25 cellular contexts compared by ENCODE assay signal in the genomic region with DNA sequence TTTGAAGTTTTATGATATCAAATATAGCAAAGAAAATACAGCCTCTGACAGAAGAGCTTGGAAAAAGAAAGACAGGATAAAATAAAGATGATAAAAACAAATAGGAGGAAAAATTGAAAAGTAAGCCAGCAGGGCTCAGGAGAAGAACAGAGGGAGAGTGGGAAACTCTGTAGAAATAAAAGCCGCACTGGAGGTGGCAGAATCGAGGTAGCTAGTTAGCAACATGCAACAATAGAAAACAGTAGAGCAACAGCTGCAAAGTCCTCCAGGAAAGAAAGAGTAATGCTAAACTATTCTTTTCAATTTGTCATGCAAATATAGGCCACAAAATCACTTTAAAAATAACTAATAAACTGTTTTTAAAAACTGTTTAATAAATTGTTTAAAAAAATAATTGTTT. TPM values are rescaled to one million over a fixed set of nuclear protein-coding genes. Genes with fewer than 3 reads are reported as not detected.
DNase-seq lines count a peak whose midpoint lies in the region; ATAC-seq lines count a peak whose summit lies in the region.
"Had no signal": no experiment of that assay in that cellular context is flagged by ENCODE, and none has a peak within 500 bp of the region (broad histone marks: within the 10 kb centered on the region; RNA-seq: fewer than 3 reads in every experiment).

No MANE protein-coding gene starts in this region.

- no peaks in the 10 kb centered on the region for H3K27me3 ChIP-seq in layer of hippocampus (ENCODE audit: control insufficient read depth, insufficient read depth, low read length)
- H3K27me3 ChIP-seq: BLaER1 treated with 17β-estradiol and CSF1 and Interleukin-3, amounts not matched to agents 10 nM and 100 nM; suprapubic skin had no signal

- no peaks in the 10 kb centered on the region for H3K9me3 Mint-ChIP-seq in stimulated activated naive CD8-positive, alpha-beta T cell treated with anti-CD3 and anti-CD28 coated beads, Interleukin-15, Interleukin-2, amounts not matched to agents 100 ng/mL and 50 ng/mL, for 24 hours
- H3K9me3 Mint-ChIP-seq in stimulated activated naive CD8-positive, alpha-beta T cell treated with anti-CD3 and anti-CD28 coated beads, Interleukin-15, amount 100 ng/mL, for 72 hours, result no peaks in the 10 kb centered on the region
- H3K9me3 Mint-ChIP-seq in activated naive CD8-positive, alpha-beta T cell treated with anti-CD3 and anti-CD28 coated beads, Interleukin-2, amount 10 ng/mL, durations not matched to agents 7 days and 5 days, result no peaks in the 10 kb centered on the region
- H3K9me3 Mint-ChIP-seq: activated T-cell treated with anti-CD3 and anti-CD28 coated beads, Interleukin-2, amount 50 U/mL, for 4 hours had no signal

- ATAC-seq in stimulated activated naive CD8-positive, alpha-beta T cell treated with anti-CD3 and anti-CD28 coated beads, Interleukin-15, amount 100 ng/mL, for 72 hours, result no peak
- ATAC-seq in activated naive CD8-positive, alpha-beta T cell treated with anti-CD3 and anti-CD28 coated beads, Interleukin-2, amount 10 ng/mL, durations not matched to agents 7 days and 5 days (ENCODE audit: low read depth), result no peak
- ATAC-seq in GM21447 (IDR thresholded peaks at IDR 0.05; ENCODE audit: unreplicated experiment), result no peak
- ATAC-seq: activated CD4-positive, CD25-positive, alpha-beta regulatory T cell treated with anti-CD3 and anti-CD28 coated beads, Interleukin-2, amount 50 U/mL, for 24 hours; activated T-cell treated with anti-CD3 and anti-CD28 coated beads, Interleukin-2, amount 50 U/mL, for 4 hours; left colon had no signal

- H3K4me3 Mint-ChIP-seq in stimulated activated naive CD8-positive, alpha-beta T cell treated with anti-CD3 and anti-CD28 coated beads, Interleukin-15, Interleukin-2, amounts not matched to agents 100 ng/mL and 50 ng/mL, for 24 hours, result no peak overlapping the region
- H3K4me3 Mint-ChIP-seq in stimulated activated naive CD8-positive, alpha-beta T cell treated with anti-CD3 and anti-CD28 coated beads, Interleukin-15, amount 100 ng/mL, for 72 hours, result peak overlapping the region in 1 of 2 donors; percentile 30
- no peak overlapping the region for H3K4me3 Mint-ChIP-seq in activated naive CD8-positive, alpha-beta T cell treated with anti-CD3 and anti-CD28 coated beads, Interleukin-2, amount 10 ng/mL, durations not matched to agents 7 days and 5 days

- DNase-seq in stimulated activated naive CD8-positive, alpha-beta T cell treated with anti-CD3 and anti-CD28 coated beads, Interleukin-15, amount 100 ng/mL, for 72 hours, result no peak
- no peak for DNase-seq in activated naive CD8-positive, alpha-beta T cell treated with anti-CD3 and anti-CD28 coated beads, Interleukin-2, amount 10 ng/mL, durations not matched to agents 7 days and 5 days
- no peak for DNase-seq in OCI-M1 (lab: John Stamatoyannopoulos, UW)
- no peak for DNase-seq in occipital lobe (lab: John Stamatoyannopoulos, UW)
- DNase-seq: activated CD8-positive, alpha-beta memory T cell treated with anti-CD3 and anti-CD28 coated beads for 24 hours; activated naive CD4-positive, alpha-beta T cell treated with anti-CD3 and anti-CD28 coated beads, Interleukin-2, amount 50 U/mL, for 16 hours; activated T-cell treated with anti-CD3 and anti-CD28 coated beads, Interleukin-2, amount 50 U/mL, for 4 hours; KG1; left colon; MV-4-11; NCI-H1694; NCI-H2171 treated with DMSO at 0.1 percent for 48 hours; NCI-H524; nucleus accumbens; PC-9; SHP77; stimulated activated CD4-positive, alpha-beta T cell treated with anti-CD3 and anti-CD28 coated beads, Interleukin-1b, Interleukin-23, amount 100 ng/mL, for 48 hours had no signal

- H3K27ac Mint-ChIP-seq in stimulated activated naive CD8-positive, alpha-beta T cell treated with anti-CD3 and anti-CD28 coated beads, Interleukin-15, Interleukin-2, amounts not matched to agents 100 ng/mL and 50 ng/mL, for 24 hours, result peak overlapping the region; percentile 19
- H3K27ac Mint-ChIP-seq in stimulated activated naive CD8-positive, alpha-beta T cell treated with anti-CD3 and anti-CD28 coated beads, Interleukin-15, amount 100 ng/mL, for 72 hours, result no peak overlapping the region
- H3K27ac Mint-ChIP-seq in activated naive CD8-positive, alpha-beta T cell treated with anti-CD3 and anti-CD28 coated beads, Interleukin-2, amount 10 ng/mL, durations not matched to agents 7 days and 5 days, result peak overlapping the region; percentile 1

- no peaks in the 10 kb centered on the region for H3K27me3 Mint-ChIP-seq in stimulated activated naive CD8-positive, alpha-beta T cell treated with anti-CD3 and anti-CD28 coated beads, Interleukin-15, Interleukin-2, amounts not matched to agents 100 ng/mL and 50 ng/mL, for 24 hours
- no peaks in the 10 kb centered on the region for H3K27me3 Mint-ChIP-seq in stimulated activated naive CD8-positive, alpha-beta T cell treated with anti-CD3 and anti-CD28 coated beads, Interleukin-15, amount 100 ng/mL, for 72 hours
- no peaks in the 10 kb centered on the region for H3K27me3 Mint-ChIP-seq in activated naive CD8-positive, alpha-beta T cell treated with anti-CD3 and anti-CD28 coated beads, Interleukin-2, amount 10 ng/mL, durations not matched to agents 7 days and 5 days

- POLR2A ChIA-PET in activated naive CD8-positive, alpha-beta T cell treated with anti-CD3 and anti-CD28 coated beads, Interleukin-2, amount 10 ng/mL, durations not matched to agents 7 days and 5 days (lab: Charles Lee), result interaction anchor here (1.1 kb wide), 1 partner anchor 29 kb away, joined by 5 read pairs; a partner anchor contains a TSS

- peaks cover 45% of the 10 kb centered on the region for H3K36me3 Mint-ChIP-seq in stimulated activated naive CD8-positive, alpha-beta T cell treated with anti-CD3 and anti-CD28 coated beads, Interleukin-15, Interleukin-2, amounts not matched to agents 100 ng/mL and 50 ng/mL, for 24 hours (ENCODE audit: low read depth)
- H3K36me3 Mint-ChIP-seq in activated naive CD8-positive, alpha-beta T cell treated with anti-CD3 and anti-CD28 coated beads, Interleukin-2, amount 10 ng/mL, durations not matched to agents 7 days and 5 days, result peaks cover 28% of the 10 kb centered on the region

- H3K27ac ChIP-seq in layer of hippocampus (ENCODE audit: low read depth, low read length), result peak overlapping the region; percentile 20
- H3K27ac ChIP-seq: BLaER1 treated with 17β-estradiol and CSF1 and Interleukin-3, amounts not matched to agents 10 nM and 100 nM; epithelial cell of prostate; PC-9; skin epidermis; suprapubic skin had no signal

- H3K4me1 Mint-ChIP-seq in stimulated activated naive CD8-positive, alpha-beta T cell treated with anti-CD3 and anti-CD28 coated beads, Interleukin-15, Interleukin-2, amounts not matched to agents 100 ng/mL and 50 ng/mL, for 24 hours (ENCODE audit: low read depth), result peaks cover 83% of the 10 kb centered on the region
- peaks cover 81% of the 10 kb centered on the region for H3K4me1 Mint-ChIP-seq in stimulated activated naive CD8-positive, alpha-beta T cell treated with anti-CD3 and anti-CD28 coated beads, Interleukin-15, amount 100 ng/mL, for 72 hours
- H3K4me1 Mint-ChIP-seq in activated naive CD8-positive, alpha-beta T cell treated with anti-CD3 and anti-CD28 coated beads, Interleukin-2, amount 10 ng/mL, durations not matched to agents 7 days and 5 days, result peaks cover 36% of the 10 kb centered on the region

RNA-seq across cellular contexts. Expression of a gene that starts 28.8 kb away (rescaled TPM):
- 10 to 100 TPM; 72.6 to 72.7 TPM for total RNA-seq in activated naive CD8-positive, alpha-beta T cell treated with anti-CD3 and anti-CD28 coated beads, Interleukin-2, amount 10 ng/mL, durations not matched to agents 7 days and 5 days
- 128 TPM for total RNA-seq in occipital lobe

Comparison
In these comparisons a context has a peak if more than half of its experiments do, and no peak if none do; other contexts are left out.
1. H3K27ac Mint-ChIP-seq: peak in stimulated activated naive CD8-positive, alpha-beta T cell treated with anti-CD3 and anti-CD28 coated beads, Interleukin-15, Interleukin-2, amounts not matched to agents 100 ng/mL and 50 ng/mL, for 24 hours (single experiment) and activated naive CD8-positive, alpha-beta T cell treated with anti-CD3 and anti-CD28 coated beads, Interleukin-2, amount 10 ng/mL, durations not matched to agents 7 days and 5 days (single experiment); none in stimulated activated naive CD8-positive, alpha-beta T cell treated with anti-CD3 and anti-CD28 coated beads, Interleukin-15, amount 100 ng/mL, for 72 hours (0 of 2).